ENCODE assay signal across 8 cellular contexts in the genomic region with DNA sequence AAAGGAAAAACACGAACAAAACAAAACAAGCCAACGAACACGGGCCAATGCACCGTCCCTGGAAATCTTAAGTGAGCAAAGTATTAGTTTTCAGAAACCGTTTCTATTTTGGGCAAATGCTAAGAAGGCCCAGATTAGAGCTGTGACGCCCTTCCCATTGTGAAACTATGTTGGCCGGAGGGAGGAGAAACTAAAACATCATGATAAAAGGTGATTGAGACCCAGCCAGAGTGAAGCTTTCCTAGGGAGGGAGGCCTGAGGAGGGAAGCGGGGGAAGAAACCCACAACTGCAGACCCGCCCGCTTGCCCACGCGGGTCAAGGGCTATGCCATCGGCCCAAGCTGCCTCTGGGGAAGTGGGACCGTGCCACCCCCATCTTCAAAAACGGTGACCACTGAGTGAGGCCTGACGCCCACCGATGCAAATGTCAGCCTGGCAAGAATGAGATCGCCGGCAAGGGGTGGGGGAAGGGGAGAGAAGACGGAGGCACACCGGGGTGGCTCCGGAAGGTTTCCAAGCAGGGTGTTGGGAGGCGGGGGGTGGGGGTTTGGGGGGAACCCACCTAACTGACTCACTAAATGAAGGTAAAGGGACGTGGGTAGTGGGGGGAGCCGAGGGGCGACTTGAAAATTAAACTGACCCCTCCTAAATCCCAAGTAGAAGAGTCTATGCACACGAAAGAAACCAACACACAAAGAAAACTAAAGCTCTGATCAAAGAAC.
DNase-seq lines count a peak whose midpoint lies in the region; TF ChIP-seq lines count a peak whose summit lies in the region.
"Not testable (repeated sequence)": the region's sequence is repeated elsewhere in the genome, so short reads cannot be mapped to it uniquely, and the experiment has no call there.

No MANE protein-coding gene starts in this region.

- POLR2A ChIA-PET in CD8-positive, alpha-beta memory T cell (lab: Charles Lee) = not testable (repeated sequence)

- H3K4me3 ChIP-seq in CD8-positive, alpha-beta memory T cell (ENCODE audit: low read length) = not testable (repeated sequence)
- H3K4me3 ChIP-seq in HUES48 (ENCODE audit: low read depth, low read length) (peak overlapping the region; percentile 57), brain microvascular endothelial cell (ENCODE audit: low read depth, low read length) (peak overlapping the region; percentile 47), kidney epithelial cell (ENCODE audit: low read depth, low read length) (peak overlapping the region; percentile 12), suprapubic skin (peak overlapping the region; percentile 31)

- not testable (repeated sequence) for H3K36me3 ChIP-seq in CD8-positive, alpha-beta memory T cell (ENCODE audit: insufficient read depth, low read length); HUES48 (ENCODE audit: control insufficient read depth, insufficient read depth, low read length); brain microvascular endothelial cell (replicated peaks); kidney epithelial cell (ENCODE audit: control insufficient read depth, insufficient read depth, low read length); suprapubic skin

- TF ChIP-seq CTCF in VCaP (conservative IDR thresholded peaks at IDR 0.05); brain microvascular endothelial cell (IDR thresholded peaks at IDR 0.05; ENCODE audit: low read depth, low read length, missing control alignments); kidney epithelial cell (IDR thresholded peaks at IDR 0.05; ENCODE audit: insufficient read depth, low read length, poor library complexity, severe bottlenecking); progenitor cell of endocrine pancreas (IDR thresholded peaks at IDR 0.05; ENCODE audit: unreplicated experiment); suprapubic skin (IDR thresholded peaks at IDR 0.05): not testable (repeated sequence)

- not testable (repeated sequence) for H3K4me1 Mint-ChIP-seq in CD8-positive, alpha-beta memory T cell; progenitor cell of endocrine pancreas (ENCODE audit: low read depth)

- H3K27ac ChIP-seq in CD8-positive, alpha-beta memory T cell (ENCODE audit: low read depth, low read length); brain microvascular endothelial cell; suprapubic skin: not testable (repeated sequence)
- peak overlapping the region; percentile 94 for H3K27ac ChIP-seq in HUES48 (ENCODE audit: low read depth, low read length)
- H3K27ac ChIP-seq in VCaP = peak overlapping the region; percentile 40; the same call in 1 of the 2 replicates

- peak overlapping the region; percentile 64 for H3K9ac ChIP-seq in HUES48 (ENCODE audit: low read depth, low read length)

- H3K9me3 Mint-ChIP-seq in CD8-positive, alpha-beta memory T cell; progenitor cell of endocrine pancreas (ENCODE audit: low read depth): not testable (repeated sequence)

- not testable (repeated sequence) for H3K27me3 ChIP-seq in CD8-positive, alpha-beta memory T cell (ENCODE audit: insufficient read depth, low read length, poor library complexity, severe bottlenecking); HUES48 (ENCODE audit: control insufficient read depth, insufficient read depth, low read length); brain microvascular endothelial cell (replicated peaks); kidney epithelial cell (ENCODE audit: control insufficient read depth, insufficient read depth, low read length); suprapubic skin

- not testable (repeated sequence) for H3K9me3 ChIP-seq in CD8-positive, alpha-beta memory T cell (ENCODE audit: low read length); HUES48 (ENCODE audit: control insufficient read depth, insufficient read depth, low read length); suprapubic skin

- not testable (repeated sequence) for DNase-seq in CD8-positive, alpha-beta memory T cell; kidney epithelial cell (ENCODE audit: low read depth); suprapubic skin (ENCODE audit: low spot score in 2 of 2)
- DNase-seq in brain microvascular endothelial cell (peak; percentile 25), fibroblast of peridontal ligament (ENCODE audit: extremely low read depth) (peak; percentile 64), progenitor cell of endocrine pancreas (ENCODE audit: low spot score, unreplicated experiment) (peak; percentile 28)

- H3K27ac Mint-ChIP-seq in CD8-positive, alpha-beta memory T cell = peak overlapping the region in 3 of 8 donors; percentile 10 to 80 (median 58)
- H3K27ac Mint-ChIP-seq in progenitor cell of endocrine pancreas = not testable (repeated sequence)

- H3K4me1 ChIP-seq in CD8-positive, alpha-beta memory T cell (ENCODE audit: insufficient read depth, low read length) = not testable (repeated sequence)
- H3K4me1 ChIP-seq in HUES48 (ENCODE audit: control insufficient read depth, insufficient read depth, low read length) (peaks cover 22% of the 10 kb centered on the region), suprapubic skin (peaks cover 16% of the 10 kb centered on the region)

- H3K4me3 Mint-ChIP-seq in CD8-positive, alpha-beta memory T cell = peak overlapping the region in 5 of 7 donors; percentile 16 to 70 (median 31)
- H3K4me3 Mint-ChIP-seq in progenitor cell of endocrine pancreas (ENCODE audit: low read depth) = not testable (repeated sequence)

- TF ChIP-seq EP300 in suprapubic skin (IDR thresholded peaks at IDR 0.05) = not testable (repeated sequence)

- H3K27me3 Mint-ChIP-seq in CD8-positive, alpha-beta memory T cell; progenitor cell of endocrine pancreas: not testable (repeated sequence)

- not testable (repeated sequence) for H3K36me3 Mint-ChIP-seq in CD8-positive, alpha-beta memory T cell; progenitor cell of endocrine pancreas (ENCODE audit: insufficient read depth)

- WGBS in suprapubic skin = 9% methylated on average over 26 of the region's 27 CpGs

- not testable (repeated sequence) for TF ChIP-seq POLR2A in suprapubic skin (IDR thresholded peaks at IDR 0.05)

- in situ Hi-C loops in brain microvascular endothelial cell (cut with HindIII; ENCODE audit: low pct_ligation_motif_present, low sequenced_read_pairs) = not testable (repeated sequence)

- CTCF ChIA-PET in CD8-positive, alpha-beta memory T cell (lab: Charles Lee) = not testable (repeated sequence)
